ENCODE assay signal across 10 cellular contexts in genomic region chr20:14189794-14190402, GRCh38.
DNase-seq lines count a peak whose midpoint lies in the region; ATAC-seq and TF ChIP-seq lines count a peak whose summit lies in the region.
"Had no signal": no experiment of that assay in that cellular context is flagged by ENCODE, and none has a peak within 500 bp of the region (broad histone marks: within the 10 kb centered on the region; RNA-seq: fewer than 3 reads in every experiment).

No MANE protein-coding gene starts in this region.

- H3K27me3 ChIP-seq in cardiac muscle cell (no peaks in the 10 kb centered on the region), vagina (no peaks in the 10 kb centered on the region)

- TF ChIP-seq CTCF in cardiac muscle cell (IDR thresholded peaks at IDR 0.05; ENCODE audit: low read depth, low read length) (peak; percentile 29), type B pancreatic cell (conservative IDR thresholded peaks at IDR 0.05) (peak; percentile 59), vagina (IDR thresholded peaks at IDR 0.05) (no peak)

- H3K4me1 ChIP-seq in cardiac muscle cell (ENCODE audit: low read depth) (no peaks in the 10 kb centered on the region), vagina (no peaks in the 10 kb centered on the region)

- no peak overlapping the region for H3K27ac Mint-ChIP-seq in type B pancreatic cell

- H3K9me3 ChIP-seq in cardiac muscle cell (ENCODE audit: low read depth) (no peaks in the 10 kb centered on the region), vagina (no peaks in the 10 kb centered on the region)

- no peaks in the 10 kb centered on the region for H3K36me3 ChIP-seq in cardiac muscle cell
- H3K36me3 ChIP-seq in vagina, result no peaks in the 10 kb centered on the region

- DNase-seq in cardiac muscle cell (ENCODE audit: low read depth in 1 of 2, low spot score in 1 of 2) (peak; percentile 37 to 47), Right ventricle myocardium inferior (ENCODE audit: missing footprints) (no peak), NCI-H748 treated with DMSO at 0.1 percent for 48 hours (lab: John Stamatoyannopoulos, UW) (peak; percentile 15), fibroblast of gingiva (ENCODE audit: low read depth) (peak; percentile 51), type B pancreatic cell (ENCODE audit: extremely low spot score, unreplicated experiment) (no peak), vagina (ENCODE audit: extremely low spot score in 2 of 2) (no peak), mesenteric fat pad (ENCODE audit: low spot score) (no peak), NCI-H2029 (lab: John Stamatoyannopoulos, UW) (no peak)
- DNase-seq: caudate nucleus, NCI-H226 had no signal

- H3K27ac ChIP-seq in cardiac muscle cell (no peak overlapping the region), vagina (no peak overlapping the region)

- no peaks in the 10 kb centered on the region for H3K36me3 Mint-ChIP-seq in type B pancreatic cell

- no peaks in the 10 kb centered on the region for H3K27me3 Mint-ChIP-seq in type B pancreatic cell

- no peak for TF ChIP-seq POLR2A in vagina (IDR thresholded peaks at IDR 0.05)

- H3K4me3 Mint-ChIP-seq in type B pancreatic cell, result no peak overlapping the region

- H3K4me3 ChIP-seq in cardiac muscle cell (no peak overlapping the region), vagina (no peak overlapping the region)

- peaks cover 4% of the 10 kb centered on the region for H3K9me3 Mint-ChIP-seq in type B pancreatic cell

- H3K4me1 Mint-ChIP-seq in type B pancreatic cell (ENCODE audit: unreplicated experiment), result peaks cover 5% of the 10 kb centered on the region

- intact Hi-C loops in Right ventricle myocardium inferior (cut with DNase I), result no loop called here
- intact Hi-C loops in vagina (cut with DNase I), result no loop called here

- ATAC-seq in Right ventricle myocardium inferior, result no peak

Comparison
In these comparisons a context has a peak if more than half of its experiments do, and no peak if none do; other contexts are left out.
1. DNase-seq: peak in cardiac muscle cell (2 of 2), NCI-H748 treated with DMSO at 0.1 percent for 48 hours (single experiment) and fibroblast of gingiva (single experiment); none in Right ventricle myocardium inferior (single experiment), type B pancreatic cell (single experiment), vagina (0 of 2), mesenteric fat pad (single experiment) and NCI-H2029 (single experiment).
2. CTCF ChIP-seq: peak in cardiac muscle cell (single experiment) and type B pancreatic cell (single experiment); none in vagina (0 of 3).